In the genomic region with DNA sequence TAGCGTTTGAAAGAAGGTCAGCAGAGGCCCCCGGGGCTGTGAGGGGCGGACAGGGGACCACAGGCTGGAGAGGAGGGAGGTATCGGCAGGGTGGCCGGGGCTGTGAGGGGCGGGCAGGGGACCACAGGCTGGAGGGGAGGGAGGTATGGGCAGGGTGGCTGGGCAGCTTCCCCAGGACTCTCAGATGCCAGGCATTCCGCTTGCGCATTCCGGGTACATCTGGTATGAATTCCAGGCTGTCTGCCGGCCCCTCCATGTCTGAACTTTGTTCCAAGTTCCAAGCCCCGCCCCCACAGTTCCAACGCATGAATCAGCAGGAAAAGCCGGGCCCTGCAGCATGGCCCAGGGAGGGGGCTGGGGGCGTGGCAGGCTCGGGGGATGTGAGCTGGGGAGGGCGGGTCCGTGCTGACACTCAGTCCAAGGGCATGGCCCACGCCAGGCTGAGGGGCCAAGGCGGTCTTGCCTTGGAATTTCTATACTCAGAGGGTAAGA, we compare ENCODE assay signal across 1 cellular context.
TF ChIP-seq lines count a peak whose summit lies in the region.

No MANE protein-coding gene starts in this region.

TF ChIP-seq in endothelial cell of umbilical vein, 7 proteins besides CTCF, POLR2A, EP300 and RAD21:
- TF ChIP-seq, protein P1, sequence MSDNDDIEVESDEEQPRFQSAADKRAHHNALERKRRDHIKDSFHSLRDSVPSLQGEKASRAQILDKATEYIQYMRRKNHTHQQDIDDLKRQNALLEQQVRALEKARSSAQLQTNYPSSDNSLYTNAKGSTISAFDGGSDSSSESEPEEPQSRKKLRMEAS (IDR thresholded peaks at IDR 0.05; ENCODE audit: insufficient read depth, insufficient read length): peak; percentile 54
- TF ChIP-seq GATA2 (IDR thresholded peaks at IDR 0.05; ENCODE audit: insufficient read depth, insufficient read length, low read depth, low read length) (no peak), POLR2AphosphoS5 (IDR thresholded peaks at IDR 0.05; ENCODE audit: insufficient read depth, low read depth, low read length) (peak; percentile 77), JUN (IDR thresholded peaks at IDR 0.05; ENCODE audit: borderline replicate concordance, insufficient read depth, insufficient read length, low read depth) (no peak), FOS (IDR thresholded peaks at IDR 0.05; ENCODE audit: borderline replicate concordance, insufficient read depth, low read length) (peak; percentile 29), MYC (IDR thresholded peaks at IDR 0.05; ENCODE audit: low read depth, low read length) (no peak), EZH2 (IDR thresholded peaks at IDR 0.05; ENCODE audit: borderline replicate concordance, low read depth, low read length, severe bottlenecking) (no peak)
